In the genomic region with DNA sequence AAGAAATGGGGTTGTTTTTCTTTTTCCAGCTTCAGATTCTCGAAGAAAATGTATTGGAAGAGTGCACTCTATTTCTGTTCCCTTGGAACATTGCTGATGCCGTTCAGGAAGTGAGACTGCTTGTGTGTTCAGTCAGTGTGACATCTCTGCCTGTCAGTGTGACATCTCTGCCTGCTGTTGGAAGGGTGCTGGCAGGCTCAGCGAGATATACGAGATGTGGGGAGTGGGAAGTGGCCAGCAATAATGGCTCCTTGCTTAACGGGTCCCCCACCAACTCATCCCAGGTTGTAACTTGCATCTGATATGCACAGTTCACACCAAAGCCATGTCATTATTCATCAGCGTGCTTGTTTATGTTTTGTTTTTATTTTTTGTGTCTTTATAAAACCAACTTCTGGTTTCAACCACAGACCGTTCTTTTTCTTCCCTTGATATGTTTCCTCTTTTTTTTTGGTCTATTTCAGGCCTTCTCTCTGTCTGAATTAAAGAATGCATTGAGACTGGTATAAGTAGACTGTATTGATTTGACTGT, we compare ENCODE assay signal across 9 cellular contexts.
DNase-seq lines count a peak whose midpoint lies in the region; ATAC-seq and TF ChIP-seq lines count a peak whose summit lies in the region.
"Had no signal": no experiment of that assay in that cellular context is flagged by ENCODE, and none has a peak within 500 bp of the region (broad histone marks: within the 10 kb centered on the region; RNA-seq: fewer than 3 reads in every experiment).

No MANE protein-coding gene starts in this region.

- 67% methylated on average over 7 of the region's 7 CpGs for WGBS in esophagus muscularis mucosa

- no peak overlapping the region; the same call in 1 of the 2 replicates for H2AFZ ChIP-seq in MM.1S (ENCODE audit: low read length)

- peaks cover 81% of the 10 kb centered on the region for H3K79me2 ChIP-seq in MM.1S (ENCODE audit: low read length)

- no peak for TF ChIP-seq EP300 in esophagus muscularis mucosa (IDR thresholded peaks at IDR 0.05)

- peak; percentile 40 for ATAC-seq in GM21423 (IDR thresholded peaks at IDR 0.05; ENCODE audit: unreplicated experiment)

- TF ChIP-seq POLR2A in esophagus muscularis mucosa (IDR thresholded peaks at IDR 0.05; ENCODE audit: low read depth) = no peak

- H3K27ac ChIP-seq in MM.1S (ENCODE audit: low read length) = peak overlapping the region; percentile 62
- H3K27ac ChIP-seq in esophagus muscularis mucosa (replicated peaks in 1 of 4) = peak overlapping the region in 1 of 4 donors; percentile 13

- H3K4me2 ChIP-seq in MM.1S (ENCODE audit: low read depth, low read length) = peak overlapping the region; percentile 78

- DNase-seq in GM12865 (ENCODE audit: low read depth) (peak; percentile 75), MM.1S (peak; percentile 51), medulla oblongata (ENCODE audit: extremely low spot score) (peak; percentile 81), SW 1271 (lab: John Stamatoyannopoulos, UW) (no peak), esophagus muscularis mucosa (ENCODE audit: extremely low spot score) (no peak), EL (no peak), GM13976 (ENCODE audit: low spot score) (no peak)

- H3K9me3 ChIP-seq in MM.1S (replicated peaks; ENCODE audit: insufficient read depth, low read length) (no peaks in the 10 kb centered on the region), esophagus muscularis mucosa (no peaks in the 10 kb centered on the region)

- TF ChIP-seq CTCF in GM12865 (IDR thresholded peaks at IDR 0.05; ENCODE audit: insufficient read depth, low read depth, low read length, missing control alignments) (no peak), MM.1S (IDR thresholded peaks at IDR 0.05; ENCODE audit: low read length) (no peak), esophagus muscularis mucosa (IDR thresholded peaks at IDR 0.05) (no peak), GM13976 (IDR thresholded peaks at IDR 0.05; ENCODE audit: borderline replicate concordance, control extremely low read depth, extremely low read depth, insufficient read depth, missing control alignments) (no peak)

- peak overlapping the region; percentile 36 for H3K4me3 ChIP-seq in GM12865 (ENCODE audit: low read depth, low read length)
- H3K4me3 ChIP-seq in MM.1S (ENCODE audit: low read length) = peak overlapping the region; percentile 47
- no peak overlapping the region for H3K4me3 ChIP-seq in esophagus muscularis mucosa
- H3K4me3 ChIP-seq: lung had no signal

- H3K9me2 ChIP-seq in MM.1S (replicated peaks; ENCODE audit: insufficient read depth, low read length) = no peaks in the 10 kb centered on the region

- H3K27me3 ChIP-seq in MM.1S (replicated peaks; ENCODE audit: insufficient read depth, low read length) = no peaks in the 10 kb centered on the region
- no peaks in the 10 kb centered on the region for H3K27me3 ChIP-seq in esophagus muscularis mucosa

- in situ Hi-C loops in GM13976 (cut with MboI; ENCODE audit: low sequenced_read_pairs, unreplicated experiment) = loop anchor here (10.0 kb wide), 1 partner anchor 108 kb away; no protein-coding TSS in a partner anchor

- H3K9ac ChIP-seq in MM.1S (ENCODE audit: low read length) = peak overlapping the region; percentile 34; the same call in 1 of the 2 replicates

- peaks cover 19% of the 10 kb centered on the region for H3F3A ChIP-seq in MM.1S (ENCODE audit: insufficient read depth, low read length)

- no peaks in the 10 kb centered on the region for H4K20me1 ChIP-seq in MM.1S (ENCODE audit: insufficient read depth, low read length)

- H3K4me1 ChIP-seq in MM.1S (ENCODE audit: low read length) (peaks cover 36% of the 10 kb centered on the region), esophagus muscularis mucosa (peaks cover 33 to 74% (median 72%) of the 10 kb centered on the region in 4 donors)

- intact Hi-C loops in esophagus muscularis mucosa (cut with DNase I) = no loop called here

- H3K36me3 ChIP-seq in MM.1S (replicated peaks; ENCODE audit: insufficient read depth, low read length) (no peaks in the 10 kb centered on the region), esophagus muscularis mucosa (no peaks in the 10 kb centered on the region)

Comparison
In these comparisons a context has a peak if more than half of its experiments do, and no peak if none do; other contexts are left out.
1. DNase-seq: peak in GM12865 (single experiment), MM.1S (single experiment) and medulla oblongata (single experiment); none in SW 1271 (0 of 2), esophagus muscularis mucosa (single experiment), EL (single experiment) and GM13976 (single experiment).
2. H3K4me3 ChIP-seq: peak in GM12865 (single experiment) and MM.1S (single experiment); none in esophagus muscularis mucosa (0 of 4).